Comparison of ENCODE assay signal across 1 cellular context in the genomic region with DNA sequence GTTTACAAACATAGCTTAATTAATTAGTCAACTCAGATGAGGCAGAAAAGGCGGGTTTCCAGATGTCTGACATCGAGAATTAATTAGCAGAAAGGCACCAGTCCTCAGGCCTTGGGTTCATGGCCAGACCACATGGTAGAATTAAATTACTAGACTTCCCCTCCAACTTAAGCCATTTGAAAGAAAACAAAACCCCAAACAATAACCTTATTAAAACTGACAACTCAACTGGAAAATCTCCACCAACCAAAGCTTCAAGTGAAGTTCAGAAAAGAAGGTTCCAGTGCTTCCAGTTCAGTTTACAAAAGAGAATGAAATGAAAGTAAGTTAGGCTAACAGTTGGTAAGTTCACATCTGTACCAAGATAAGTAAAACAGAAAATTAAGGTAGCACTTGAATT.
A peak's percentile ranks its signal among the peaks of the same experiment; 100 is the strongest.
TF ChIP-seq lines count a peak whose summit lies in the region.

No MANE protein-coding gene starts in this region.

TF ChIP-seq in GM12878, 131 proteins besides CTCF, POLR2A, EP300 and RAD21 (continued from another document and continues in another):
- TF ChIP-seq, protein P1, sequence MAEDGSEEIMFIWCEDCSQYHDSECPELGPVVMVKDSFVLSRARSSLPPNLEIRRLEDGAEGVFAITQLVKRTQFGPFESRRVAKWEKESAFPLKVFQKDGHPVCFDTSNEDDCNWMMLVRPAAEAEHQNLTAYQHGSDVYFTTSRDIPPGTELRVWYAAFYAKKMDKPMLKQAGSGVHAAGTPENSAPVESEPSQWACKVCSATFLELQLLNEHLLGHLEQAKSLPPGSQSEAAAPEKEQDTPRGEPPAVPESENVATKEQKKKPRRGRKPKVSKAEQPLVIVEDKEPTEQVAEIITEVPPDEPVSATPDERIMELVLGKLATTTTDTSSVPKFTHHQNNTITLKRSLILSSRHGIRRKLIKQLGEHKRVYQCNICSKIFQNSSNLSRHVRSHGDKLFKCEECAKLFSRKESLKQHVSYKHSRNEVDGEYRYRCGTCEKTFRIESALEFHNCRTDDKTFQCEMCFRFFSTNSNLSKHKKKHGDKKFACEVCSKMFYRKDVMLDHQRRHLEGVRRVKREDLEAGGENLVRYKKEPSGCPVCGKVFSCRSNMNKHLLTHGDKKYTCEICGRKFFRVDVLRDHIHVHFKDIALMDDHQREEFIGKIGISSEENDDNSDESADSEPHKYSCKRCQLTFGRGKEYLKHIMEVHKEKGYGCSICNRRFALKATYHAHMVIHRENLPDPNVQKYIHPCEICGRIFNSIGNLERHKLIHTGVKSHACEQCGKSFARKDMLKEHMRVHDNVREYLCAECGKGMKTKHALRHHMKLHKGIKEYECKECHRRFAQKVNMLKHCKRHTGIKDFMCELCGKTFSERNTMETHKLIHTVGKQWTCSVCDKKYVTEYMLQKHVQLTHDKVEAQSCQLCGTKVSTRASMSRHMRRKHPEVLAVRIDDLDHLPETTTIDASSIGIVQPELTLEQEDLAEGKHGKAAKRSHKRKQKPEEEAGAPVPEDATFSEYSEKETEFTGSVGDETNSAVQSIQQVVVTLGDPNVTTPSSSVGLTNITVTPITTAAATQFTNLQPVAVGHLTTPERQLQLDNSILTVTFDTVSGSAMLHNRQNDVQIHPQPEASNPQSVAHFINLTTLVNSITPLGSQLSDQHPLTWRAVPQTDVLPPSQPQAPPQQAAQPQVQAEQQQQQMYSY (CRISPR knock-in tag; IDR thresholded peaks at IDR 0.05) = no peak
- TF ChIP-seq SKIL (IDR thresholded peaks at IDR 0.05; ENCODE audit: low read depth, poor library complexity, severe bottlenecking) = peak; percentile 90
- TF ChIP-seq ZNF217 (IDR thresholded peaks at IDR 0.05) = peak; percentile 40; the same call in 1 of the 2 replicates
- TF ChIP-seq BCL11A (IDR thresholded peaks at IDR 0.05; ENCODE audit: low read depth, low read length) = peak; percentile 94
- TF ChIP-seq E4F1 (IDR thresholded peaks at IDR 0.05; ENCODE audit: borderline replicate concordance, partially characterized antibody) = no peak
- peak; percentile 78 for TF ChIP-seq RAD51 (IDR thresholded peaks at IDR 0.05)
- peak; percentile 77 for TF ChIP-seq ATF7 (IDR thresholded peaks at IDR 0.05; ENCODE audit: low read depth)
- peak; percentile 23; the same call in 1 of the 2 replicates for TF ChIP-seq ZNF24 (IDR thresholded peaks at IDR 0.05)
- TF ChIP-seq SRF (IDR thresholded peaks at IDR 0.05; ENCODE audit: low read depth in 2 of 2, low read length in 2 of 2) = no peak
- no peak for TF ChIP-seq NFIC (IDR thresholded peaks at IDR 0.05; ENCODE audit: low read depth, low read length)
- no peak for TF ChIP-seq CREB1 (IDR thresholded peaks at IDR 0.05; ENCODE audit: low read depth)
- peak; percentile 65 for TF ChIP-seq PBX3 (IDR thresholded peaks at IDR 0.05; ENCODE audit: insufficient replicate concordance, low read depth, low read length)
- TF ChIP-seq SIN3A (IDR thresholded peaks at IDR 0.05; ENCODE audit: low read depth, low read length) = no peak
- no peak for TF ChIP-seq ZBTB4 (CRISPR knock-in tag; IDR thresholded peaks at IDR 0.05)
- no peak for TF ChIP-seq REST (IDR thresholded peaks at IDR 0.05; ENCODE audit: low read depth, low read length)
- TF ChIP-seq, protein P2, sequence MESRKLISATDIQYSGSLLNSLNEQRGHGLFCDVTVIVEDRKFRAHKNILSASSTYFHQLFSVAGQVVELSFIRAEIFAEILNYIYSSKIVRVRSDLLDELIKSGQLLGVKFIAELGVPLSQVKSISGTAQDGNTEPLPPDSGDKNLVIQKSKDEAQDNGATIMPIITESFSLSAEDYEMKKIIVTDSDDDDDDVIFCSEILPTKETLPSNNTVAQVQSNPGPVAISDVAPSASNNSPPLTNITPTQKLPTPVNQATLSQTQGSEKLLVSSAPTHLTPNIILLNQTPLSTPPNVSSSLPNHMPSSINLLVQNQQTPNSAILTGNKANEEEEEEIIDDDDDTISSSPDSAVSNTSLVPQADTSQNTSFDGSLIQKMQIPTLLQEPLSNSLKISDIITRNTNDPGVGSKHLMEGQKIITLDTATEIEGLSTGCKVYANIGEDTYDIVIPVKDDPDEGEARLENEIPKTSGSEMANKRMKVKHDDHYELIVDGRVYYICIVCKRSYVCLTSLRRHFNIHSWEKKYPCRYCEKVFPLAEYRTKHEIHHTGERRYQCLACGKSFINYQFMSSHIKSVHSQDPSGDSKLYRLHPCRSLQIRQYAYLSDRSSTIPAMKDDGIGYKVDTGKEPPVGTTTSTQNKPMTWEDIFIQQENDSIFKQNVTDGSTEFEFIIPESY (IDR thresholded peaks at IDR 0.05) = no peak
- TF ChIP-seq TAF1 (IDR thresholded peaks at IDR 0.05; ENCODE audit: borderline replicate concordance, low read depth, low read length) = no peak
- peak; percentile 56 for TF ChIP-seq MEF2B (IDR thresholded peaks at IDR 0.05; ENCODE audit: partially characterized antibody, poor library complexity, severe bottlenecking)
- peak; percentile 100 for TF ChIP-seq MTA2 (IDR thresholded peaks at IDR 0.05; ENCODE audit: low read depth)
- TF ChIP-seq CHD2 (IDR thresholded peaks at IDR 0.05; ENCODE audit: borderline replicate concordance, low read depth, low read length) = peak; percentile 41; the same call in 1 of the 2 replicates
- no peak for TF ChIP-seq NRF1 (conservative IDR thresholded peaks at IDR 0.05; ENCODE audit: low read depth, low read length)
- peak; percentile 59; the same call in 1 of the 2 replicates for TF ChIP-seq BACH1 (IDR thresholded peaks at IDR 0.05; ENCODE audit: borderline replicate concordance)
- TF ChIP-seq POLR2AphosphoS5 (IDR thresholded peaks at IDR 0.05; ENCODE audit: low read length) = no peak
- TF ChIP-seq IRF3 (IDR thresholded peaks at IDR 0.05) = no peak
- no peak; the same call in 1 of the 2 replicates for TF ChIP-seq ZSCAN29 (IDR thresholded peaks at IDR 0.05)
- TF ChIP-seq STAT1 (conservative IDR thresholded peaks at IDR 0.05) = no peak
- peak; percentile 26; the same call in 1 of the 2 replicates for TF ChIP-seq IKZF1 (conservative IDR thresholded peaks at IDR 0.05)
- no peak for TF ChIP-seq RBBP5 (conservative IDR thresholded peaks at IDR 0.05)
- no peak for TF ChIP-seq NR2C2 (IDR thresholded peaks at IDR 0.05; ENCODE audit: borderline replicate concordance, control insufficient read depth, insufficient read length, low read depth)
- no peak for TF ChIP-seq ZNF622 (IDR thresholded peaks at IDR 0.05)
- no peak for TF ChIP-seq STAT3 (IDR thresholded peaks at IDR 0.05; ENCODE audit: low read depth, low read length)
- TF ChIP-seq SMC3 (IDR thresholded peaks at IDR 0.05; ENCODE audit: borderline replicate concordance, low read length) = no peak
- peak; percentile 75 to 76; a peak in 2 of 4 replicates for TF ChIP-seq IKZF2 (IDR thresholded peaks at IDR 0.05)
- TF ChIP-seq ASH2L (IDR thresholded peaks at IDR 0.05; ENCODE audit: borderline replicate concordance, low read depth) = no peak
- TF ChIP-seq NBN (IDR thresholded peaks at IDR 0.05) = peak; percentile 75; the same call in 1 of the 2 replicates
- TF ChIP-seq BRCA1 (IDR thresholded peaks at IDR 0.05; ENCODE audit: low read depth, low read length) = no peak
- TF ChIP-seq MXI1 (IDR thresholded peaks at IDR 0.05; ENCODE audit: low read depth, low read length) = peak; percentile 34; the same call in 1 of the 2 replicates
- peak; percentile 73; the same call in 1 of the 2 replicates for TF ChIP-seq BMI1 (IDR thresholded peaks at IDR 0.05; ENCODE audit: borderline replicate concordance)
- no peak for TF ChIP-seq NFYA (IDR thresholded peaks at IDR 0.05; ENCODE audit: borderline replicate concordance, low read depth, low read length)
